ENCODE assay signal across 9 cellular contexts in the genomic region with DNA sequence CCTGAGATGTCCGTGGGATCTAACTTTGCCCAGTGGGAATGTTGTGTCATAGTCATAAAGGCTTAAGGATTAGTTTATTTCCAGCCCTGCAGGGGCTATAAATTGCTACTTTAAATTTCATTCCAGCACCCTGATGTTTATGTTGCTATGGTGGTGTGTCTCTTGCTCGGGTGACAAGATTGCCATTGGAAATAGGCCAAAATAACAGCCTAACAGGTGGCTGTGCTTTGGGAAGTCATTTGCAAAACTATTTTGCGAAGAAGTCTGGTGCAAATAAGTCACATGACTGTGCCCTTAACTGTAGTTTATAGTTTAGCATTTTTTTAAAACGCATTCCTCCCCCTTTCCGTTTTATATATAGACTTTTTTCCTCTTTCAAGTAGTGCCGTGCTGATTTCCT. TPM values are rescaled to one million over a fixed set of nuclear protein-coding genes. Genes with fewer than 3 reads are reported as not detected.
A peak's percentile ranks its signal among the peaks of the same experiment; 100 is the strongest.
DNase-seq lines count a peak whose midpoint lies in the region; ATAC-seq and FAIRE-seq lines count a peak whose summit lies in the region.
"Had no signal": no experiment of that assay in that cellular context is flagged by ENCODE, and none has a peak within 500 bp of the region (broad histone marks: within the 10 kb centered on the region; RNA-seq: fewer than 3 reads in every experiment).

No MANE protein-coding gene starts in this region.

- H3K4me3 ChIP-seq in effector memory CD4-positive, alpha-beta T cell (ENCODE audit: insufficient read depth, low read depth, low read length, poor library complexity, severe bottlenecking): no peak overlapping the region
- no peak overlapping the region for H3K4me3 ChIP-seq in small intestine (ENCODE audit: low read depth in 1 of 2, low read length in 2 of 2)
- H3K4me3 ChIP-seq: tibial artery had no signal

- peaks cover 84% of the 10 kb centered on the region for H3K4me1 Mint-ChIP-seq in activated naive CD4-positive, alpha-beta T cell treated with anti-CD3 and anti-CD28 coated beads, Interleukin-2, amount 50 U/mL, for 24 hours

- peak overlapping the region; percentile 20 for H3K27ac ChIP-seq in effector memory CD4-positive, alpha-beta T cell (ENCODE audit: insufficient read depth, low read length, poor library complexity, severe bottlenecking)
- no peak overlapping the region for H3K27ac ChIP-seq in small intestine (ENCODE audit: low read depth in 1 of 2, low read length in 1 of 2)
- H3K27ac ChIP-seq: tibial artery had no signal

- H3K27ac Mint-ChIP-seq in activated naive CD4-positive, alpha-beta T cell treated with anti-CD3 and anti-CD28 coated beads, Interleukin-2, amount 50 U/mL, for 24 hours: peak overlapping the region; percentile 99

- H3K36me3 ChIP-seq in effector memory CD4-positive, alpha-beta T cell (ENCODE audit: control insufficient read depth, insufficient read depth, low read length): peaks cover 2% of the 10 kb centered on the region
- H3K36me3 ChIP-seq in small intestine (ENCODE audit: control insufficient read depth in 2 of 2, insufficient read depth in 2 of 2, low read length in 2 of 2): no peaks in the 10 kb centered on the region
- H3K36me3 ChIP-seq: tibial artery had no signal

- no peak for FAIRE-seq in small intestine (lab: Jason Lieb, UNC)

- peaks cover 14% of the 10 kb centered on the region for H3K4me1 ChIP-seq in effector memory CD4-positive, alpha-beta T cell (ENCODE audit: control insufficient read depth, insufficient read depth, low read length, poor library complexity, severe bottlenecking)
- H3K4me1 ChIP-seq in small intestine (ENCODE audit: control insufficient read depth in 2 of 2, insufficient read depth in 1 of 2, low read depth in 1 of 2, low read length in 1 of 2): peaks cover 0 to 9% of the 10 kb centered on the region in 2 donors

- peaks cover 8% of the 10 kb centered on the region for H3K36me3 Mint-ChIP-seq in activated naive CD4-positive, alpha-beta T cell treated with anti-CD3 and anti-CD28 coated beads, Interleukin-2, amount 50 U/mL, for 24 hours

- no peaks in the 10 kb centered on the region for H3K27me3 Mint-ChIP-seq in activated naive CD4-positive, alpha-beta T cell treated with anti-CD3 and anti-CD28 coated beads, Interleukin-2, amount 50 U/mL, for 24 hours

- DNase-seq in activated naive CD4-positive, alpha-beta T cell (lab: John Stamatoyannopoulos, UW): no peak
- DNase-seq in NCI-H2171 treated with DMSO at 0.1 percent for 48 hours (lab: John Stamatoyannopoulos, UW) (peak; percentile 54), small intestine (peak; percentile 23), COLO668 (lab: John Stamatoyannopoulos, UW; ENCODE audit: unreplicated experiment) (no peak), NCI-H1930 (lab: John Stamatoyannopoulos, UW) (no peak)
- DNase-seq in effector memory CD4-positive, alpha-beta T cell: no peak
- DNase-seq: tibial artery had no signal

- 11 to 20% (median 12%) methylated on average over 6 of the region's 6 CpGs for whole genome bisulfite sequencing in small intestine, 3 donors

- ATAC-seq in GM19397 (IDR thresholded peaks at IDR 0.05; ENCODE audit: unreplicated experiment): no peak

- H3K4me3 Mint-ChIP-seq in activated naive CD4-positive, alpha-beta T cell treated with anti-CD3 and anti-CD28 coated beads, Interleukin-2, amount 50 U/mL, for 24 hours: peak overlapping the region; percentile 90

- no peaks in the 10 kb centered on the region for H3K9me3 Mint-ChIP-seq in activated naive CD4-positive, alpha-beta T cell treated with anti-CD3 and anti-CD28 coated beads, Interleukin-2, amount 50 U/mL, for 24 hours

- no peaks in the 10 kb centered on the region for H3K27me3 ChIP-seq in effector memory CD4-positive, alpha-beta T cell (replicated peaks; ENCODE audit: control insufficient read depth, insufficient read depth, low read length, poor library complexity, severe bottlenecking)
- H3K27me3 ChIP-seq in small intestine (ENCODE audit: control insufficient read depth in 2 of 2, insufficient read depth in 2 of 2, low read length in 2 of 2): no peaks in the 10 kb centered on the region
- H3K27me3 ChIP-seq: tibial artery had no signal

- H3K9me3 ChIP-seq in effector memory CD4-positive, alpha-beta T cell (ENCODE audit: control insufficient read depth, low read length): no peaks in the 10 kb centered on the region
- H3K9me3 ChIP-seq in small intestine (ENCODE audit: control insufficient read depth, low read depth): no peaks in the 10 kb centered on the region
- H3K9me3 ChIP-seq: tibial artery had no signal

RNA-seq across cellular contexts. Expression of gene PITPNC1, which starts 23.1 kb away (rescaled TPM):
- polyA plus RNA-seq in small intestine: 10 to 100 TPM in 1 of 3 donors, 1 to 10 TPM in 1, under 1 TPM in 1; 0.67 to 11.7 (median 3.5) TPM

RNA-seq across cellular contexts. Expression of gene PSMD12, which starts 33.8 kb away (rescaled TPM):
- 10 to 100 TPM; 12.5 to 17.4 (median 15.9) TPM for polyA plus RNA-seq in small intestine

Comparison
In these comparisons a context has a peak if more than half of its experiments do, and no peak if none do; other contexts are left out.
1. DNase-seq: peak in NCI-H2171 treated with DMSO at 0.1 percent for 48 hours (single experiment) and small intestine (single experiment); none in activated naive CD4-positive, alpha-beta T cell (0 of 4), effector memory CD4-positive, alpha-beta T cell (0 of 3), COLO668 (single experiment) and NCI-H1930 (0 of 2).